Comparison of ENCODE assay signal across 10 cellular contexts in genomic region chr4:121706595-121707021, GRCh38. TPM values are rescaled to one million over a fixed set of nuclear protein-coding genes. Genes with fewer than 3 reads are reported as not detected.
DNase-seq lines count a peak whose midpoint lies in the region; ATAC-seq and TF ChIP-seq lines count a peak whose summit lies in the region.
"Had no signal": no experiment of that assay in that cellular context is flagged by ENCODE, and none has a peak within 500 bp of the region (broad histone marks: within the 10 kb centered on the region; RNA-seq: fewer than 3 reads in every experiment).

No MANE protein-coding gene starts in this region.

- H3K27me3 ChIP-seq in MG63 (no peaks in the 10 kb centered on the region), MM.1S (replicated peaks; ENCODE audit: insufficient read depth, low read length) (no peaks in the 10 kb centered on the region)

- H3K27ac ChIP-seq in MM.1S (ENCODE audit: low read length) = no peak overlapping the region

- H3K4me2 ChIP-seq in MM.1S (ENCODE audit: low read depth, low read length) = no peak overlapping the region

- H3K9me3 ChIP-seq in MG63 (no peaks in the 10 kb centered on the region), MM.1S (replicated peaks; ENCODE audit: insufficient read depth, low read length) (no peaks in the 10 kb centered on the region)

- H3K36me3 ChIP-seq in MG63 (no peaks in the 10 kb centered on the region), MM.1S (replicated peaks; ENCODE audit: insufficient read depth, low read length) (no peaks in the 10 kb centered on the region)

- H2AFZ ChIP-seq in MM.1S (ENCODE audit: low read length) = no peak overlapping the region

- H3K4me3 ChIP-seq in MG63 = no peak overlapping the region
- no peak overlapping the region for H3K4me3 ChIP-seq in astrocyte of the cerebellum (ENCODE audit: low read depth, low read length)
- H3K4me3 ChIP-seq in MM.1S (ENCODE audit: low read length) = no peak overlapping the region

- H4K20me1 ChIP-seq in MM.1S (ENCODE audit: insufficient read depth, low read length) = no peaks in the 10 kb centered on the region

- no peaks in the 10 kb centered on the region for H3K79me2 ChIP-seq in MM.1S (ENCODE audit: low read length)

- in situ Hi-C loops in astrocyte of the cerebellum (cut with HindIII; ENCODE audit: low sequenced_read_pairs) = no loop called here

- no peak overlapping the region for H3K9ac ChIP-seq in MM.1S (ENCODE audit: low read length)

- peak; percentile 47 for ATAC-seq in GM19351 (IDR thresholded peaks at IDR 0.05; ENCODE audit: unreplicated experiment)

- H3K4me1 ChIP-seq in MM.1S (ENCODE audit: low read length) = no peaks in the 10 kb centered on the region

- TF ChIP-seq CTCF in astrocyte of the cerebellum (IDR thresholded peaks at IDR 0.05; ENCODE audit: low read depth, low read length, missing control alignments) (no peak), MM.1S (IDR thresholded peaks at IDR 0.05; ENCODE audit: low read length) (no peak), GM10266 (IDR thresholded peaks at IDR 0.05; ENCODE audit: control insufficient read depth, insufficient read depth, low read depth, missing control alignments) (no peak)

- H3K9me2 ChIP-seq in MM.1S (replicated peaks; ENCODE audit: insufficient read depth, low read length) = no peaks in the 10 kb centered on the region

- DNase-seq in MG63 (peak; percentile 64), astrocyte of the cerebellum (ENCODE audit: low read depth) (peak; percentile 79), RPMI8226 (no peak), MM.1S (no peak), GM10266 (ENCODE audit: extremely low spot score) (no peak), NCI-H1417 (lab: John Stamatoyannopoulos, UW) (no peak)
- peak in 2 of 3 donors; percentile 32 to 64 for DNase-seq in stimulated activated CD4-positive, alpha-beta T cell treated with anti-CD3 and anti-CD28 coated beads, TNF-alpha, amount 100 ng/mL, for 48 hours (ENCODE audit: low read depth in 3 of 3)
- DNase-seq: activated B cell treated with CpG ODN at 0.5 μM for 24 hours, NCI-H1694 had no signal

- H3F3A ChIP-seq in MM.1S (ENCODE audit: insufficient read depth, low read length) = no peaks in the 10 kb centered on the region

RNA-seq across cellular contexts. Expression of gene ANXA5, which starts 9.8 kb away (rescaled TPM):
- 781 and 895 TPM in 2 replicates for total RNA-seq in MG63 (2014; rRNA removed; shearing (Covaris generic); ENCODE audit: low replicate concordance)

RNA-seq across cellular contexts. Expression of gene SMIM43, which starts 58.4 kb away (rescaled TPM):
- total RNA-seq in MG63 (2014; rRNA removed; shearing (Covaris generic); ENCODE audit: low replicate concordance) = 2.2 and 3.4 TPM in 2 replicates
- total RNA-seq: activated B cell treated with CpG ODN at 0.5 μM for 24 hours had no signal

Comparison
In these comparisons a context has a peak if more than half of its experiments do, and no peak if none do; other contexts are left out.
1. DNase-seq: peak in MG63 (single experiment), astrocyte of the cerebellum (single experiment) and stimulated activated CD4-positive, alpha-beta T cell treated with anti-CD3 and anti-CD28 coated beads, TNF-alpha, amount 100 ng/mL, for 48 hours (2 of 3); none in RPMI8226 (single experiment), MM.1S (single experiment), GM10266 (single experiment) and NCI-H1417 (0 of 3).